In the genomic region with DNA sequence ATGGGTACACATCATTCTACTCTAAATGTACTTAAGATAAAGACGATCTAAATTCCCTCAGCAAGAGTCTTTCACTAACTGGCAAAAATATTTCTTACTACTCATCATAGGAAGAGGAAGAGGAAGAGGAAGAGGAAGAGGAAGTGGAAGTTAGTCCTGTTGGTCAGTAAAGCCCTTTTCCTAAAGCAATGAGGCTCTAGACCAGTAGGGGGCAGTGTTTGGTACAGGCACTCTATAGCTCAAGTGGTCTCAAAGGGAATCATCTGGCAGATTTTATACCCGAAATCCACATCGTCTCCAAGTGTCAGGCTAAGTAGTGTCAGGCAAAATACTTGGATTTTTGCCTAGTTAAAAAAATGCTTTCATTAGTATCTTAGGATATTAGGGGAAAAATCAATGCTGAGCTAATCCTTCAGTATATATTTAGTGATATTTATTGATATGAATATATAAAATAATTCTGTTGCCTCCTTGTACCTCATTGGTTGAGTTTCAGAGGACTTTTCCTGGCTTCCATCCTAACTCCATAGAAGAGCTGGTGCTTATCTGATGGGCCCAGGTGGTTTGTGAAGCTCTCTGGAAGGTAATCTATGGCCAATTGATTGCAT, we compare ENCODE assay signal across 8 cellular contexts. TPM values are rescaled to one million over a fixed set of nuclear protein-coding genes. Genes with fewer than 3 reads are reported as not detected.
DNase-seq lines count a peak whose midpoint lies in the region; ATAC-seq, FAIRE-seq and TF ChIP-seq lines count a peak whose summit lies in the region.

No MANE protein-coding gene starts in this region.

- no peak overlapping the region for H3K9ac ChIP-seq in GM23248

- TF ChIP-seq CTCF in CD4-positive, alpha-beta T cell (IDR thresholded peaks at IDR 0.05) = no peak

- H3K9me3 Mint-ChIP-seq in CD4-positive, alpha-beta T cell = peaks cover 2% of the 10 kb centered on the region

- H3K4me3 Mint-ChIP-seq in CD4-positive, alpha-beta T cell = no peak overlapping the region

- peaks cover 100% of the 10 kb centered on the region for H3K79me2 ChIP-seq in GM23248 (ENCODE audit: insufficient read depth)

- POLR2A ChIA-PET in CD4-positive, alpha-beta T cell (lab: Charles Lee) = no interaction called here

- H3K36me3 ChIP-seq in GM23248 (ENCODE audit: low read depth) (peaks cover 83% of the 10 kb centered on the region), small intestine (ENCODE audit: control insufficient read depth in 2 of 2, insufficient read depth in 2 of 2, low read length in 2 of 2) (no peaks in the 10 kb centered on the region)

- peak overlapping the region; percentile 93 for H3K27ac ChIP-seq in GM23248
- no peak overlapping the region for H3K27ac ChIP-seq in small intestine (ENCODE audit: low read depth in 1 of 2, low read length in 1 of 2)
- H3K27ac ChIP-seq in CD4-positive, alpha-beta T cell (ENCODE audit: low read depth, low read length) = no peak overlapping the region

- 79 to 85% methylated on average over 3 of the region's 3 CpGs for WGBS in GM23248 (ENCODE audit: low coverage in 1 of 2, low lambda C conversion rate in 2 of 2, missing lambda C conversion rate in 2 of 2), 2 experiments
- WGBS in small intestine, 3 donors = 23 to 45% (median 39%) methylated on average over 3 of the region's 3 CpGs

- peaks cover 97% of the 10 kb centered on the region for H3F3A ChIP-seq in GM23248 (ENCODE audit: insufficient read depth)

- intact Hi-C loops in CD4-positive, alpha-beta T cell (cut with DNase I, micrococcal nuclease) = no loop called here

- in situ Hi-C loops in GM23248 (cut with MboI) = no loop called here

- H3K27ac Mint-ChIP-seq in CD4-positive, alpha-beta T cell = no peak overlapping the region

- H2AFZ ChIP-seq in GM23248 = no peak overlapping the region

- H3K9me2 ChIP-seq in GM23248 (ENCODE audit: insufficient read depth) = no peaks in the 10 kb centered on the region

- CTCF ChIA-PET in CD4-positive, alpha-beta T cell (lab: Charles Lee) = no interaction called here

- no peak for FAIRE-seq in small intestine (lab: Jason Lieb, UNC)

- no peaks in the 10 kb centered on the region; the same call in 1 of the 2 replicates for H4K20me1 ChIP-seq in GM23248 (ENCODE audit: insufficient read depth)

- peaks cover 26% of the 10 kb centered on the region for H3K27me3 Mint-ChIP-seq in CD4-positive, alpha-beta T cell

- H3K9me3 ChIP-seq in GM23248 (ENCODE audit: low read depth) (no peaks in the 10 kb centered on the region), small intestine (ENCODE audit: control insufficient read depth, low read depth) (no peaks in the 10 kb centered on the region)
- H3K9me3 ChIP-seq in CD4-positive, alpha-beta T cell (ENCODE audit: control insufficient read depth, low read length) = no peaks in the 10 kb centered on the region

- H3K27me3 ChIP-seq in GM23248 (replicated peaks; ENCODE audit: insufficient read depth) (no peaks in the 10 kb centered on the region), small intestine (ENCODE audit: control insufficient read depth in 2 of 2, insufficient read depth in 2 of 2, low read length in 2 of 2) (no peaks in the 10 kb centered on the region)
- peaks cover 10% of the 10 kb centered on the region for H3K27me3 ChIP-seq in CD4-positive, alpha-beta T cell (ENCODE audit: control insufficient read depth, insufficient read depth, low read length)

- H3K4me3 ChIP-seq in GM23248 = no peak overlapping the region
- no peak overlapping the region for H3K4me3 ChIP-seq in small intestine (ENCODE audit: low read depth in 1 of 2, low read length in 2 of 2)

- H3K4me1 ChIP-seq in GM23248 (ENCODE audit: insufficient read depth) (peaks cover 84% of the 10 kb centered on the region), small intestine (ENCODE audit: control insufficient read depth in 2 of 2, insufficient read depth in 1 of 2, low read depth in 1 of 2, low read length in 1 of 2) (no peaks in the 10 kb centered on the region)

- no peaks in the 10 kb centered on the region for H3K4me1 Mint-ChIP-seq in CD4-positive, alpha-beta T cell (ENCODE audit: low read depth)

- H3K4me2 ChIP-seq in GM23248 (ENCODE audit: unreplicated experiment) = peak overlapping the region; percentile 20

- no peak for ATAC-seq in CD4-positive, alpha-beta T cell (ENCODE audit: poor library complexity)

- H3K36me3 Mint-ChIP-seq in CD4-positive, alpha-beta T cell (ENCODE audit: low read depth) = no peaks in the 10 kb centered on the region

- DNase-seq in Ammon's horn (ENCODE audit: low spot score) (peak; percentile 69), GM23248 (no peak), RPMI7951 (ENCODE audit: low read depth) (peak; percentile 68), foreskin melanocyte (peak; percentile 54), small intestine (peak; percentile 10), OCI-M2 (lab: John Stamatoyannopoulos, UW; ENCODE audit: unreplicated experiment) (no peak)
- no peak for DNase-seq in CD4-positive, alpha-beta T cell
- DNase-seq in activated naive CD4-positive, alpha-beta T cell treated with anti-CD3 and anti-CD28 coated beads, Interleukin-2, amount 50 U/mL, for 16 hours = no peak

RNA-seq across cellular contexts. Expression of a gene that starts 7.7 kb away (rescaled TPM):
- 4.1 and 7.1 TPM in 2 replicates for total RNA-seq in GM23248 (2014; rRNA removed; shearing (Covaris generic))
- polyA plus RNA-seq in GM23248 (2016; fragmentation: Nextera tagmentation; extraction: Ambion mirVana) = 0.84 and 2.9 TPM in 2 replicates
- total RNA-seq in RPMI7951 (2014; rRNA removed; shearing (Covaris generic)) = 1.9 and 3.4 TPM in 2 replicates
- polyA plus RNA-seq in small intestine = not detected
- total RNA-seq in CD4-positive, alpha-beta T cell = not detected

Comparison
In these comparisons a context has a peak if more than half of its experiments do, and no peak if none do; other contexts are left out.
1. DNase-seq: peak in Ammon's horn (single experiment), RPMI7951 (single experiment), foreskin melanocyte (single experiment) and small intestine (single experiment); none in GM23248 (single experiment), CD4-positive, alpha-beta T cell (0 of 10), OCI-M2 (single experiment) and activated naive CD4-positive, alpha-beta T cell treated with anti-CD3 and anti-CD28 coated beads, Interleukin-2, amount 50 U/mL, for 16 hours (single experiment).